Comparison of ENCODE assay signal across 18 cellular contexts in genomic region chr1:183514235-183514634, GRCh38. TPM values are rescaled to one million over a fixed set of nuclear protein-coding genes. Genes with fewer than 3 reads are reported as not detected.
DNase-seq lines count a peak whose midpoint lies in the region; ATAC-seq, FAIRE-seq and TF ChIP-seq lines count a peak whose summit lies in the region.
"Had no signal": no experiment of that assay in that cellular context is flagged by ENCODE, and none has a peak within 500 bp of the region (broad histone marks: within the 10 kb centered on the region; RNA-seq: fewer than 3 reads in every experiment).

No MANE protein-coding gene starts in this region.

- TF ChIP-seq EP300 in A549 (IDR thresholded peaks at IDR 0.05) = no peak

- POLR2A ChIA-PET in A549 (lab: Yijun Ruan, JAX) = no interaction called here
- POLR2A ChIA-PET in A673 (lab: Charles Lee; ENCODE audit: low non-redundant PET) = no interaction called here

- no peak for TF ChIP-seq POLR2A in A549 (IDR thresholded peaks at IDR 0.05; ENCODE audit: low read length)
- TF ChIP-seq POLR2A in thyroid gland (IDR thresholded peaks at IDR 0.05) = no peak

- no peaks in the 10 kb centered on the region for H3K9me3 ChIP-seq in A549
- H3K9me3 ChIP-seq in T-helper 17 cell (ENCODE audit: control insufficient read depth, low read length, poor library complexity, severe bottlenecking) = no peaks in the 10 kb centered on the region
- H3K9me3 ChIP-seq in mesenchymal stem cell (ENCODE audit: control insufficient read depth, low read length) = no peaks in the 10 kb centered on the region
- no peaks in the 10 kb centered on the region for H3K9me3 ChIP-seq in A673 (ENCODE audit: low read depth, low read length, poor library complexity, severe bottlenecking)
- no peaks in the 10 kb centered on the region for H3K9me3 ChIP-seq in thyroid gland

- H3K4me1 Mint-ChIP-seq in HFFc6 (ENCODE audit: low read depth) = peaks cover 45% of the 10 kb centered on the region
- peaks cover 20% of the 10 kb centered on the region for H3K4me1 Mint-ChIP-seq in T-helper 17 cell

- peak overlapping the region; percentile 67; the same call in 1 of the 2 replicates for H3K4me3 Mint-ChIP-seq in HFFc6
- H3K4me3 Mint-ChIP-seq in T-helper 17 cell = no peak overlapping the region
- H3K4me3 Mint-ChIP-seq: CD4-positive, CD25-positive, alpha-beta regulatory T cell had no signal

- H3K27me3 ChIP-seq in mesenchymal stem cell (ENCODE audit: control insufficient read depth in 1 of 2, insufficient read depth in 1 of 2, low read length in 2 of 2) (no peaks in the 10 kb centered on the region), A673 (replicated peaks; ENCODE audit: insufficient read depth, low read depth, low read length, poor library complexity) (no peaks in the 10 kb centered on the region), thyroid gland (no peaks in the 10 kb centered on the region)

- H3K4me1 ChIP-seq in A549 (peaks cover 45% of the 10 kb centered on the region), mesenchymal stem cell (ENCODE audit: control insufficient read depth, insufficient read depth, low read depth, low read length) (no peaks in the 10 kb centered on the region), A673 (ENCODE audit: insufficient read depth, low read length, poor library complexity, severe bottlenecking) (peaks cover 17% of the 10 kb centered on the region), thyroid gland (peaks cover 0 to 5% of the 10 kb centered on the region in 2 donors)

- peak overlapping the region; percentile 68 for H3K4me2 ChIP-seq in A549
- no peak overlapping the region for H3K4me2 ChIP-seq in mesenchymal stem cell (ENCODE audit: low read length, poor library complexity, severe bottlenecking)

- no peak overlapping the region for H3K4ac ChIP-seq in mesenchymal stem cell (ENCODE audit: low read depth in 1 of 2, low read length in 2 of 2)

- WGBS in A549 (ENCODE audit: missing lambda C conversion rate) = 15% methylated on average over 1 of the region's 1 CpG
- WGBS in mesenchymal stem cell = no CpG with 5 or more reads among the region's 1 CpG
- WGBS in thyroid gland, 2 donors = 95 to 100% methylated on average over 1 of the region's 1 CpG

- no peak overlapping the region for H2BK12ac ChIP-seq in mesenchymal stem cell (ENCODE audit: low read length in 2 of 2)

- TF ChIP-seq RAD21 in A549 (conservative IDR thresholded peaks at IDR 0.05 in 1 of 2, IDR thresholded peaks at IDR 0.05 in 1 of 2) = no peak

- H2AFZ ChIP-seq in mesenchymal stem cell (ENCODE audit: low read depth, low read length) = no peak overlapping the region

- H3K9ac ChIP-seq in mesenchymal stem cell (ENCODE audit: low read length) = no peak overlapping the region

- no peak overlapping the region for H4K8ac ChIP-seq in mesenchymal stem cell (ENCODE audit: low read length)

- H3K4me3 ChIP-seq in A549 (no peak overlapping the region), mesenchymal stem cell (ENCODE audit: insufficient read depth in 1 of 2, low read depth in 1 of 2, low read length in 2 of 2) (no peak overlapping the region), A673 (ENCODE audit: low read depth, low read length, poor library complexity, severe bottlenecking) (no peak overlapping the region), thyroid gland (replicated peaks in 1 of 3) (no peak overlapping the region)

- ATAC-seq in A549 = peak in 1 of 2 experiments; percentile 41; a peak in 3 of 6 replicates
- no peak for ATAC-seq in T-helper 17 cell
- ATAC-seq: HepG2 had no signal

- H3K9me3 Mint-ChIP-seq in HFFc6 = no peaks in the 10 kb centered on the region

- BruUV-seq in A673 (replicated peaks; lab: Mats Ljungman, UMichigan) = no TSS peak

- H3K27me3 Mint-ChIP-seq in HFFc6 (ENCODE audit: insufficient read depth) (no peaks in the 10 kb centered on the region), T-helper 17 cell (no peaks in the 10 kb centered on the region)
- H3K27me3 Mint-ChIP-seq: CD4-positive, CD25-positive, alpha-beta regulatory T cell had no signal

- H4K91ac ChIP-seq in mesenchymal stem cell (ENCODE audit: low read length) = no peak overlapping the region

- H2BK5ac ChIP-seq in mesenchymal stem cell (ENCODE audit: low read depth, low read length, poor library complexity, severe bottlenecking) = no peak overlapping the region

- TF ChIP-seq CTCF in A549 (IDR thresholded peaks at IDR 0.05) = no peak
- no peak for TF ChIP-seq CTCF in HFFc6 (IDR thresholded peaks at IDR 0.05)
- TF ChIP-seq CTCF in A673 (conservative IDR thresholded peaks at IDR 0.05; ENCODE audit: low read depth, low read length) = no peak
- no peak for TF ChIP-seq CTCF in thyroid gland (IDR thresholded peaks at IDR 0.05)

- no peak overlapping the region for H2AK5ac ChIP-seq in mesenchymal stem cell (ENCODE audit: low read length, severe bottlenecking)

- no peak for FAIRE-seq in A549 (lab: Jason Lieb, UNC)
- FAIRE-seq: G401.6, H1, HepG2 had no signal

- peaks cover 15% of the 10 kb centered on the region for H3K79me1 ChIP-seq in mesenchymal stem cell (replicated peaks; ENCODE audit: low read length, poor library complexity, severe bottlenecking)

- H3K36me3 Mint-ChIP-seq in HFFc6 (ENCODE audit: low read depth) (peaks cover 20% of the 10 kb centered on the region), T-helper 17 cell (ENCODE audit: low read depth) (peaks cover 10% of the 10 kb centered on the region)

- H3K27ac Mint-ChIP-seq in HFFc6 = peak overlapping the region; percentile 80
- H3K27ac Mint-ChIP-seq in T-helper 17 cell = peak overlapping the region; percentile 14

- DNase-seq in A549 (ENCODE audit: low read depth in 1 of 2, low spot score in 1 of 2) (no peak), HFFc6 (no peak), T-helper 17 cell (no peak), mesenchymal stem cell (peak; percentile 4), A673 (ENCODE audit: low spot score) (no peak), thyroid gland (no peak), GM03348 (ENCODE audit: low spot score) (no peak), posterior vena cava (ENCODE audit: low spot score) (no peak)
- DNase-seq: AML-193; CD4-positive, CD25-positive, alpha-beta regulatory T cell; DMS79; Kasumi-1; NCI-H2171; NCI-H446 treated with DMSO at 0.1 percent for 48 hours had no signal

- CTCF ChIA-PET in A549 (lab: Yijun Ruan, JAX) (interaction anchor here (0.6 to 1.9 kb wide), 4 partner anchors 13 to 345 kb away, joined by 3 to 4 read pairs (median 4); no protein-coding TSS in a partner anchor), A673 (lab: Charles Lee) (no interaction called here)

- H3K23ac ChIP-seq in mesenchymal stem cell (ENCODE audit: low read length in 2 of 2) = no peak overlapping the region

- no peak overlapping the region for H2BK120ac ChIP-seq in mesenchymal stem cell (ENCODE audit: low read depth, low read length)

- H3K36me3 ChIP-seq in mesenchymal stem cell (ENCODE audit: control insufficient read depth in 1 of 2, insufficient read depth in 2 of 2, low read depth in 1 of 2, low read length in 2 of 2) = peaks cover 6 to 19% of the 10 kb centered on the region in 2 experiments
- peaks cover 12% of the 10 kb centered on the region for H3K36me3 ChIP-seq in A673 (ENCODE audit: insufficient read depth, low read length, poor library complexity, severe bottlenecking)
- H3K36me3 ChIP-seq in thyroid gland = peaks cover 0 to 5% of the 10 kb centered on the region in 2 donors

- H3K14ac ChIP-seq in mesenchymal stem cell (ENCODE audit: low read length in 2 of 2) = no peak overlapping the region

- intact Hi-C loops in A673 (cut with micrococcal nuclease; ENCODE audit: unreplicated experiment) = no loop called here
- intact Hi-C loops in thyroid gland (cut with DNase I) = no loop called here
- intact Hi-C loops in posterior vena cava (cut with DNase I) = no loop called here

- H3K27ac ChIP-seq in A549 (peak overlapping the region; percentile 4 to 32; a peak in 3 of 6 replicates), mesenchymal stem cell (ENCODE audit: low read length, poor library complexity, severe bottlenecking) (no peak overlapping the region), A673 (ENCODE audit: low read depth, low read length, poor library complexity, severe bottlenecking) (no peak overlapping the region), thyroid gland (no peak overlapping the region)
- H3K27ac ChIP-seq: RWPE1 had no signal

- H3K18ac ChIP-seq in mesenchymal stem cell (ENCODE audit: low read depth in 1 of 2, low read length in 2 of 2) = no peak overlapping the region

- no peak overlapping the region for H2BK15ac ChIP-seq in mesenchymal stem cell (ENCODE audit: low read depth, poor library complexity, severe bottlenecking)

TF ChIP-seq in A549, 52 proteins besides CTCF, POLR2A, EP300 and RAD21:
- TF ChIP-seq TP53 (CRISPR knock-in tag; IDR thresholded peaks at IDR 0.05) = no peak
- no peak for TF ChIP-seq E2F6 (IDR thresholded peaks at IDR 0.05; ENCODE audit: borderline replicate concordance, low read depth)
- TF ChIP-seq NR3C1 (IDR thresholded peaks at IDR 0.05) = no peak
- no peak for TF ChIP-seq HEYL (CRISPR knock-in tag; IDR thresholded peaks at IDR 0.05)
- TF ChIP-seq HOXA7 (CRISPR knock-in tag; IDR thresholded peaks at IDR 0.05) = no peak
- TF ChIP-seq NFE2L2 (conservative IDR thresholded peaks at IDR 0.05; ENCODE audit: low read length) = no peak
- TF ChIP-seq KDM5A (IDR thresholded peaks at IDR 0.05) = no peak
- TF ChIP-seq MAFK (IDR thresholded peaks at IDR 0.05; ENCODE audit: partially characterized antibody) = no peak
- TF ChIP-seq TFCP2L1 (CRISPR knock-in tag; IDR thresholded peaks at IDR 0.05) = no peak
- no peak for TF ChIP-seq BHLHE40 (IDR thresholded peaks at IDR 0.05; ENCODE audit: low read depth, low read length)
- TF ChIP-seq RFX5 (IDR thresholded peaks at IDR 0.05) = no peak
- TF ChIP-seq SREBF2 (IDR thresholded peaks at IDR 0.05) = no peak
- TF ChIP-seq EHF (CRISPR knock-in tag; IDR thresholded peaks at IDR 0.05) = no peak

RNA-seq across cellular contexts. Expression of gene SMG7, which starts 41.9 kb away (rescaled TPM):
- polyA plus RNA-seq in A549 (2011; rRNA removed) (51.3 and 55.5 TPM in 2 replicates), A549 (2017; fragmentation: RNase III; extraction: RNeasy Plus Mini Kit Qiagen cat#74134 plus additional on column Dnase treatment) (27.2 to 29.7 TPM (median 29.1 TPM) in 3 replicates)
- polyA plus RNA-seq in A549 (2012; cell fraction: cytosol; rRNA removed) = 16.4 and 20.8 TPM in 2 replicates
- 19.0 and 26.3 TPM in 2 replicates for polyA plus RNA-seq in A549 (2012; cell fraction: nucleus; rRNA removed)
- 65.3 and 78.9 TPM in 2 replicates for polyA minus RNA-seq in A549 (2011; rRNA and poly(A)+ RNA removed)
- 10 to 100 TPM; 49.5 to 63.6 (median 55.5) TPM for total RNA-seq in HFFc6 (2021; fragmentation: NEBNext Ultra II Directional; extraction: Animal tissue kit (Norgen Biotek cat#: 25700))
- total RNA-seq in T-helper 17 cell (10 to 100 TPM; 50.6 to 51.0 TPM), A673 (2021) (80.8 and 90.7 TPM in 2 replicates), thyroid gland (10 to 100 TPM; 37.8 to 82.1 (median 58.9) TPM), posterior vena cava (10 to 100 TPM; 27.9 to 34.3 TPM)
- polyA plus RNA-seq in mesenchymal stem cell (2013, experiment 1 of 2) = 30.6 TPM
- 29.4 TPM for polyA plus RNA-seq in mesenchymal stem cell (2013, experiment 2 of 2)

Comparison
In these comparisons a context has a peak if more than half of its experiments do, and no peak if none do; other contexts are left out.
1. H3K27ac ChIP-seq: peak in A549 (2 of 2); none in mesenchymal stem cell (single experiment), A673 (single experiment) and thyroid gland (0 of 3).